Comparison of ENCODE assay signal across 8 cellular contexts in genomic region chr3:187739561-187740445, GRCh38. TPM values are rescaled to one million over a fixed set of nuclear protein-coding genes. Genes with fewer than 3 reads are reported as not detected.
DNase-seq lines count a peak whose midpoint lies in the region; TF ChIP-seq lines count a peak whose summit lies in the region.

No MANE protein-coding gene starts in this region.

- peak overlapping the region; percentile 86 for H3K4me3 Mint-ChIP-seq in activated naive CD4-positive, alpha-beta T cell treated with anti-CD3 and anti-CD28 coated beads for 36 hours
- peak overlapping the region; percentile 96 for H3K4me3 Mint-ChIP-seq in neural crest cell

- H3K27me3 ChIP-seq in HL-60 (ENCODE audit: insufficient read depth, poor library complexity, severe bottlenecking): no peaks in the 10 kb centered on the region

- no peaks in the 10 kb centered on the region for H3K9me3 Mint-ChIP-seq in activated naive CD4-positive, alpha-beta T cell treated with anti-CD3 and anti-CD28 coated beads for 36 hours
- H3K9me3 Mint-ChIP-seq in neural crest cell: no peaks in the 10 kb centered on the region

- CTCF ChIA-PET in activated naive CD4-positive, alpha-beta T cell treated with anti-CD3 and anti-CD28 coated beads for 36 hours (lab: Charles Lee): interaction anchor here (0.5 to 5.5 kb wide), 97 partner anchors 8 to 1563 kb away, joined by 3 to 245 read pairs (median 4); no protein-coding TSS in a partner anchor

- H3K27me3 Mint-ChIP-seq in activated naive CD4-positive, alpha-beta T cell treated with anti-CD3 and anti-CD28 coated beads for 36 hours (ENCODE audit: low read depth): no peaks in the 10 kb centered on the region
- peaks cover 38% of the 10 kb centered on the region for H3K27me3 Mint-ChIP-seq in neural crest cell (ENCODE audit: low read depth)

- peaks cover 35% of the 10 kb centered on the region for H3K4me1 Mint-ChIP-seq in activated naive CD4-positive, alpha-beta T cell treated with anti-CD3 and anti-CD28 coated beads for 36 hours (ENCODE audit: low read depth)
- peaks cover 47% of the 10 kb centered on the region for H3K4me1 Mint-ChIP-seq in neural crest cell

- TF ChIP-seq CTCF in HL-60 (IDR thresholded peaks at IDR 0.05; ENCODE audit: insufficient read depth, low read length): peak; percentile 96
- peak; percentile 95 for TF ChIP-seq CTCF in neural crest cell (conservative IDR thresholded peaks at IDR 0.05)

- DNase-seq in NCI-H2081 (lab: John Stamatoyannopoulos, UW) (peak; percentile 63 to 80), NCI-H2081 treated with DMSO at 0.1 percent for 48 hours (lab: John Stamatoyannopoulos, UW) (no peak), HL-60 (ENCODE audit: low read depth in 1 of 2, low spot score in 1 of 2) (peak; percentile 64 to 81), RKO (ENCODE audit: low spot score) (peak; percentile 93), foreskin melanocyte (peak; percentile 89), neural crest cell (ENCODE audit: low read depth, low spot score) (peak; percentile 81), superior temporal gyrus (ENCODE audit: extremely low spot score) (peak; percentile 82)
- DNase-seq in activated naive CD4-positive, alpha-beta T cell treated with anti-CD3 and anti-CD28 coated beads for 36 hours: peak; percentile 79

- peaks cover 40% of the 10 kb centered on the region for H3K36me3 Mint-ChIP-seq in activated naive CD4-positive, alpha-beta T cell treated with anti-CD3 and anti-CD28 coated beads for 36 hours (ENCODE audit: low read depth)
- H3K36me3 Mint-ChIP-seq in neural crest cell (ENCODE audit: low read depth): no peaks in the 10 kb centered on the region

- peak overlapping the region; percentile 33 for H3K27ac ChIP-seq in HL-60 (replicated peaks)

- H3K4me3 ChIP-seq in HL-60 (replicated peaks; ENCODE audit: insufficient read depth, low read length): peak overlapping the region; percentile 57

- H3K27ac Mint-ChIP-seq in activated naive CD4-positive, alpha-beta T cell treated with anti-CD3 and anti-CD28 coated beads for 36 hours: peak overlapping the region; percentile 97
- peak overlapping the region; percentile 54 for H3K27ac Mint-ChIP-seq in neural crest cell (ENCODE audit: unreplicated experiment)

- intact Hi-C loops in activated naive CD4-positive, alpha-beta T cell treated with anti-CD3 and anti-CD28 coated beads for 36 hours (cut with micrococcal nuclease): loop anchor here (1.0 to 10.0 kb wide), 18 partner anchors 8 to 1805 kb away; partner anchors contain the start of gene TRA2B

RNA-seq across cellular contexts. Expression of gene BCL6, which starts 5.5 kb away (rescaled TPM):
- total RNA-seq in activated naive CD4-positive, alpha-beta T cell treated with anti-CD3 and anti-CD28 coated beads for 36 hours: 100 to 1,000 TPM in 1 of 2 experiments, 10 to 100 TPM in 1; 98.9 to 101 TPM
- 6.4 and 9.6 TPM in 2 replicates for total RNA-seq in neural crest cell

RNA-seq across cellular contexts. Expression of gene RTP2, which starts 37.4 kb away (rescaled TPM):
- not detected for total RNA-seq in activated naive CD4-positive, alpha-beta T cell treated with anti-CD3 and anti-CD28 coated beads for 36 hours
- total RNA-seq in neural crest cell: not detected in 2 replicates
